12 cellular contexts compared by ENCODE assay signal in genomic region chr3:127525373-127525772, GRCh38.
DNase-seq lines count a peak whose midpoint lies in the region; ATAC-seq, FAIRE-seq and TF ChIP-seq lines count a peak whose summit lies in the region.
"Had no signal": no experiment of that assay in that cellular context is flagged by ENCODE, and none has a peak within 500 bp of the region (broad histone marks: within the 10 kb centered on the region; RNA-seq: fewer than 3 reads in every experiment).

No MANE protein-coding gene starts in this region.

- no peaks in the 10 kb centered on the region for H3K36me3 ChIP-seq in keratinocyte (ENCODE audit: control insufficient read depth in 2 of 2, extremely low read depth in 1 of 2, insufficient read depth in 2 of 2, low read length in 2 of 2)

- no peak overlapping the region for H2AFZ ChIP-seq in keratinocyte (ENCODE audit: control insufficient read depth, low read length)

- H3K27me3 ChIP-seq in keratinocyte (ENCODE audit: control insufficient read depth, extremely low read depth, insufficient read depth, low read length): peaks cover 8% of the 10 kb centered on the region

- H3K9ac ChIP-seq in keratinocyte (ENCODE audit: control insufficient read depth, extremely low read depth, insufficient read depth, low read length): no peak overlapping the region

- H3K4me3 ChIP-seq in keratinocyte (ENCODE audit: control insufficient read depth in 2 of 3, extremely low read depth in 1 of 3, insufficient read depth in 2 of 3, low read depth in 1 of 3, low read length in 3 of 3): no peak overlapping the region

- no peak overlapping the region for H3K4me2 ChIP-seq in keratinocyte (ENCODE audit: control insufficient read depth, extremely low read depth, insufficient read depth, low read depth, low read length)

- peak; percentile 78 for ATAC-seq in SK-N-SH treated with all-trans-retinoic acid at 6 μM for 48 hours
- ATAC-seq in GM21576 (IDR thresholded peaks at IDR 0.05; ENCODE audit: unreplicated experiment): no peak

- H3K4me1 ChIP-seq in keratinocyte (ENCODE audit: control insufficient read depth, extremely low read depth, insufficient read depth, low read length): no peaks in the 10 kb centered on the region

- H3K27ac ChIP-seq in keratinocyte (ENCODE audit: control insufficient read depth, insufficient read depth, low read length): no peak overlapping the region

- H3K9me1 ChIP-seq in keratinocyte (ENCODE audit: control insufficient read depth, extremely low read depth, insufficient read depth, low read length): no peaks in the 10 kb centered on the region

- dilution Hi-C loops in keratinocyte (cut with MboI; ENCODE audit: extremely low pct_ligation_motif_present, low sequenced_read_pairs): no loop called here

- H4K20me1 ChIP-seq in keratinocyte (ENCODE audit: control insufficient read depth, extremely low read depth, insufficient read depth, low read length): no peaks in the 10 kb centered on the region

- peak; percentile 58 for FAIRE-seq in keratinocyte (lab: Jason Lieb, UNC)

- DNase-seq in COLO829 (ENCODE audit: low spot score) (peak; percentile 28), HT1080 (ENCODE audit: low read depth) (peak; percentile 96), keratinocyte (ENCODE audit: low read depth, low spot score) (peak; percentile 42), mucosa of gallbladder (ENCODE audit: low spot score) (no peak), GOT3 (lab: John Stamatoyannopoulos, UW) (no peak), foreskin melanocyte (no peak)
- DNase-seq: activated T-cell treated with anti-CD3 and anti-CD28 coated beads, Interleukin-2, amount 50 U/mL, for 24 hours; DMS79 treated with DMSO at 0.1 percent for 48 hours; H9; NCI-H2081 treated with DMSO at 0.1 percent for 48 hours had no signal

- H3K79me2 ChIP-seq in keratinocyte (ENCODE audit: control insufficient read depth, insufficient read depth, low read length): no peaks in the 10 kb centered on the region

- TF ChIP-seq CTCF in keratinocyte (optimal IDR thresholded peaks at IDR 0.05 in 1 of 3, IDR thresholded peaks at IDR 0.05 in 1 of 3, conservative IDR thresholded peaks at IDR 0.05 in 1 of 3; ENCODE audit: extremely low read depth in 1 of 3, insufficient read depth in 2 of 3, low read length in 3 of 3): no peak

- H3K9me3 ChIP-seq in keratinocyte (ENCODE audit: control insufficient read depth, low read depth, low read length): peaks cover 2% of the 10 kb centered on the region

TF ChIP-seq in SK-N-SH treated with all-trans-retinoic acid at 6 μM for 48 hours, 23 proteins besides CTCF, POLR2A, EP300 and RAD21:
- TF ChIP-seq SNAI2 (CRISPR knock-in tag; IDR thresholded peaks at IDR 0.05) (no peak), ARNTL (CRISPR knock-in tag; IDR thresholded peaks at IDR 0.05; ENCODE audit: borderline replicate concordance, low read depth) (no peak), PATZ1 (CRISPR knock-in tag; IDR thresholded peaks at IDR 0.05; ENCODE audit: borderline replicate concordance) (no peak), ZNF565 (CRISPR knock-in tag; conservative IDR thresholded peaks at IDR 0.05; ENCODE audit: low read depth) (no peak), TCF4 (CRISPR knock-in tag; IDR thresholded peaks at IDR 0.05; ENCODE audit: borderline replicate concordance) (no peak), CSDC2 (CRISPR knock-in tag; IDR thresholded peaks at IDR 0.05) (no peak), ZC3H10 (CRISPR knock-in tag; IDR thresholded peaks at IDR 0.05) (no peak), ZFP30 (CRISPR knock-in tag; IDR thresholded peaks at IDR 0.05) (no peak), ESRRG (CRISPR knock-in tag; IDR thresholded peaks at IDR 0.05) (no peak), TOX (CRISPR knock-in tag; IDR thresholded peaks at IDR 0.05; ENCODE audit: borderline replicate concordance) (no peak), GLIS3 (CRISPR knock-in tag; IDR thresholded peaks at IDR 0.05) (no peak)

Comparison
In these comparisons a context has a peak if more than half of its experiments do, and no peak if none do; other contexts are left out.
1. DNase-seq: peak in COLO829 (single experiment), HT1080 (single experiment) and keratinocyte (single experiment); none in mucosa of gallbladder (single experiment), GOT3 (single experiment) and foreskin melanocyte (single experiment).